ENCODE assay signal across 1 cellular context in the genomic region with DNA sequence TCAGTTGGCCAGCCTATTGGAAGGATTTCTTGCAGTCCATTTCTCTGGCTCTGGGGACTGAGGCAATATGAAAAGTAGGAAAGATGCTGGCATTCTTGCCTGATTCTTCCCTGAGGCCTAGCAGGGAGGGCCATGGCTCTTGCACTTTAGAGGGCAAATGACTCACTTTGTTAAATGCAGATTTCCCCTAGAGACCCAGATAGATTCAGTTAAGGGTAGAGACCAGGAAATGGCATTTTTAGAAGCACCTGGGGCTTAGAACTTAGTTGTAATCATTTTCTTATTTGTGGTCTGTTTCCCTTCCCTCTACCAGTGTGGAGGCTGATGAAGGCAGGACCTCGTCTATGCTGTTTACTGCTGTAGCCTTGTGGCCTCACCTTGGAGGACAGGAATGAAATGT.
TF ChIP-seq lines count a peak whose summit lies in the region.

No MANE protein-coding gene starts in this region.

TF ChIP-seq in IMR-90, 13 proteins besides CTCF, POLR2A, EP300 and RAD21 (continued from another document):
- TF ChIP-seq ELK1 (IDR thresholded peaks at IDR 0.05; ENCODE audit: borderline replicate concordance, low read depth, low read length) (no peak), SMC3 (IDR thresholded peaks at IDR 0.05; ENCODE audit: low read depth, low read length) (no peak), MAZ (IDR thresholded peaks at IDR 0.05; ENCODE audit: borderline replicate concordance, low read depth, low read length) (no peak)
